ENCODE assay signal across 26 cellular contexts in genomic region chr20:50140339-50140859, GRCh38. TPM values are rescaled to one million over a fixed set of nuclear protein-coding genes. Genes with fewer than 3 reads are reported as not detected.
DNase-seq lines count a peak whose midpoint lies in the region; ATAC-seq, FAIRE-seq and TF ChIP-seq lines count a peak whose summit lies in the region.
"Had no signal": no experiment of that assay in that cellular context is flagged by ENCODE, and none has a peak within 500 bp of the region (broad histone marks: within the 10 kb centered on the region; RNA-seq: fewer than 3 reads in every experiment).

No MANE protein-coding gene starts in this region.

- H3K27me3 Mint-ChIP-seq in activated CD4-positive, alpha-beta T cell treated with anti-CD3 and anti-CD28 coated beads, Interleukin-2, amount 10 ng/mL, durations not matched to agents 7 days and 5 days = no peaks in the 10 kb centered on the region

- H3K9me1 ChIP-seq in endothelial cell of umbilical vein (replicated peaks; ENCODE audit: control insufficient read depth, extremely low read depth, insufficient read depth, low read length) = no peaks in the 10 kb centered on the region

- H3K36me3 ChIP-seq in RWPE2 (ENCODE audit: low read depth) (peaks cover 88% of the 10 kb centered on the region), endothelial cell of umbilical vein (ENCODE audit: control insufficient read depth in 2 of 2, extremely low read depth in 1 of 2, insufficient read depth in 2 of 2, low read length in 2 of 2) (peaks cover 27 to 28% of the 10 kb centered on the region in 2 experiments), gastrocnemius medialis (peaks cover 0 to 10% of the 10 kb centered on the region in 2 donors)

- H3K4me1 ChIP-seq in RWPE2 (ENCODE audit: insufficient read depth, poor library complexity, severe bottlenecking) (peaks cover 59% of the 10 kb centered on the region), endothelial cell of umbilical vein (ENCODE audit: control insufficient read depth, extremely low read depth, insufficient read depth, low read length) (peaks cover 50% of the 10 kb centered on the region), gastrocnemius medialis (peaks cover 21 to 54% of the 10 kb centered on the region in 2 donors)
- H3K4me1 ChIP-seq: BE2C had no signal

- peaks cover 88% of the 10 kb centered on the region for H3K79me2 ChIP-seq in endothelial cell of umbilical vein (ENCODE audit: control insufficient read depth, insufficient read depth, low read length)

- TF ChIP-seq CTCF in RWPE2 (IDR thresholded peaks at IDR 0.05; ENCODE audit: poor library complexity, severe bottlenecking) (no peak), endothelial cell of umbilical vein (IDR thresholded peaks at IDR 0.05; ENCODE audit: extremely low read depth in 1 of 2, insufficient read depth in 1 of 2, low read depth in 1 of 2, low read length in 2 of 2) (no peak), gastrocnemius medialis (IDR thresholded peaks at IDR 0.05 in 4 of 5, conservative IDR thresholded peaks at IDR 0.05 in 1 of 5) (no peak)

- POLR2A ChIA-PET in activated CD4-positive, alpha-beta T cell treated with anti-CD3 and anti-CD28 coated beads, Interleukin-2, amount 10 ng/mL, durations not matched to agents 7 days and 5 days (lab: Charles Lee) = no interaction called here
- POLR2A ChIA-PET in endothelial cell of umbilical vein (lab: Charles Lee) = no interaction called here

- no peaks in the 10 kb centered on the region for H3K27me3 ChIP-seq in RWPE2 (ENCODE audit: insufficient read depth, poor library complexity, severe bottlenecking)
- no peaks in the 10 kb centered on the region for H3K27me3 ChIP-seq in endothelial cell of umbilical vein (ENCODE audit: control insufficient read depth in 2 of 2, insufficient read depth in 2 of 2, low read length in 2 of 2)
- H3K27me3 ChIP-seq in gastrocnemius medialis = no peaks in the 10 kb centered on the region
- H3K27me3 ChIP-seq: ascending aorta, BE2C, left lung, SJSA1 had no signal

- H3K4me1 Mint-ChIP-seq in activated CD4-positive, alpha-beta T cell treated with anti-CD3 and anti-CD28 coated beads, Interleukin-2, amount 10 ng/mL, durations not matched to agents 7 days and 5 days = peaks cover 17% of the 10 kb centered on the region

- in situ Hi-C loops in gastrocnemius medialis (cut with MboI; ENCODE audit: low sequenced_read_pairs in 4 of 4) = no loop called here

- H3K27ac ChIP-seq in RWPE2 (ENCODE audit: poor library complexity, severe bottlenecking) = peak overlapping the region; percentile 91
- H3K27ac ChIP-seq in endothelial cell of umbilical vein (ENCODE audit: insufficient read depth, low read depth, low read length) = peak overlapping the region; percentile 82
- peak overlapping the region in 3 of 4 donors; percentile 89 to 96 (median 91) for H3K27ac ChIP-seq in gastrocnemius medialis
- H3K27ac ChIP-seq: ascending aorta, SJSA1 had no signal

- no peak overlapping the region for H3K4me3 ChIP-seq in RWPE2 (ENCODE audit: severe bottlenecking)
- no peak overlapping the region for H3K4me3 ChIP-seq in endothelial cell of umbilical vein (replicated peaks in 1 of 3; ENCODE audit: insufficient read depth in 1 of 3, low read depth in 1 of 3, low read length in 3 of 3)
- no peak overlapping the region for H3K4me3 ChIP-seq in gastrocnemius medialis
- H3K4me3 ChIP-seq: ascending aorta, left lung, mucosa of descending colon, SJSA1 had no signal

- FAIRE-seq in endothelial cell of umbilical vein (lab: Jason Lieb, UNC) = peak; percentile 12
- FAIRE-seq: colon, frontal cortex, G401.6 had no signal

- no peak overlapping the region for H3K4me2 ChIP-seq in endothelial cell of umbilical vein (ENCODE audit: insufficient read depth, low read length)

- H3K9ac ChIP-seq in endothelial cell of umbilical vein (replicated peaks; ENCODE audit: extremely low read depth, insufficient read depth, low read length) = no peak overlapping the region

- CTCF ChIA-PET in activated CD4-positive, alpha-beta T cell treated with anti-CD3 and anti-CD28 coated beads, Interleukin-2, amount 10 ng/mL, durations not matched to agents 7 days and 5 days (lab: Charles Lee) = interaction anchor here (1.3 to 1.5 kb wide), 2 partner anchors 18 to 20 kb away, joined by 4 to 5 read pairs; no protein-coding TSS in a partner anchor
- CTCF ChIA-PET in endothelial cell of umbilical vein (lab: Charles Lee) = interaction anchor here (4.2 kb wide), 1 partner anchor 19 kb away, joined by 30 read pairs; no protein-coding TSS in a partner anchor

- H2AFZ ChIP-seq in endothelial cell of umbilical vein (ENCODE audit: low read depth, low read length) = no peak overlapping the region

- no peaks in the 10 kb centered on the region for H4K20me1 ChIP-seq in endothelial cell of umbilical vein (replicated peaks; ENCODE audit: control insufficient read depth, extremely low read depth, insufficient read depth, low read length)

- H3K9me3 Mint-ChIP-seq in activated CD4-positive, alpha-beta T cell treated with anti-CD3 and anti-CD28 coated beads, Interleukin-2, amount 10 ng/mL, durations not matched to agents 7 days and 5 days = no peaks in the 10 kb centered on the region

- TF ChIP-seq POLR2A in endothelial cell of umbilical vein (IDR thresholded peaks at IDR 0.05; ENCODE audit: low read depth, low read length) (no peak), gastrocnemius medialis (IDR thresholded peaks at IDR 0.05) (no peak)

- ATAC-seq in RWPE2 (ENCODE audit: low read depth) = no peak
- no peak for ATAC-seq in gastrocnemius medialis
- ATAC-seq: activated CD4-positive, CD25-positive, alpha-beta regulatory T cell treated with anti-CD3 and anti-CD28 coated beads, Interleukin-2, amount 50 U/mL, for 24 hours; left lung; mucosa of descending colon had no signal

- intact Hi-C loops in endothelial cell of umbilical vein (cut with micrococcal nuclease) (no loop called here), gastrocnemius medialis (cut with DNase I; ENCODE audit: low total_unique reads) (no loop called here)

- H3K4me3 Mint-ChIP-seq in activated CD4-positive, alpha-beta T cell treated with anti-CD3 and anti-CD28 coated beads, Interleukin-2, amount 10 ng/mL, durations not matched to agents 7 days and 5 days = no peak overlapping the region

- H3K27ac Mint-ChIP-seq in activated CD4-positive, alpha-beta T cell treated with anti-CD3 and anti-CD28 coated beads, Interleukin-2, amount 10 ng/mL, durations not matched to agents 7 days and 5 days = peak overlapping the region; percentile 22

- no peaks in the 10 kb centered on the region for H3K9me3 ChIP-seq in RWPE2 (ENCODE audit: severe bottlenecking)
- H3K9me3 ChIP-seq in endothelial cell of umbilical vein (replicated peaks; ENCODE audit: control insufficient read depth, insufficient read depth, low read length) = no peaks in the 10 kb centered on the region
- no peaks in the 10 kb centered on the region for H3K9me3 ChIP-seq in gastrocnemius medialis
- H3K9me3 ChIP-seq: ascending aorta, BE2C, left lung, mucosa of descending colon, SJSA1 had no signal

- peaks cover 23% of the 10 kb centered on the region for H3K36me3 Mint-ChIP-seq in activated CD4-positive, alpha-beta T cell treated with anti-CD3 and anti-CD28 coated beads, Interleukin-2, amount 10 ng/mL, durations not matched to agents 7 days and 5 days (ENCODE audit: low read depth)

- dilution Hi-C loops in endothelial cell of umbilical vein (cut with MboI; ENCODE audit: extremely low pct_ligation_motif_present, low sequenced_read_pairs) = no loop called here

- BruUV-seq in endothelial cell of umbilical vein (replicated peaks; lab: Mats Ljungman, UMichigan) = no TSS peak

- no peak for DNase-seq in activated CD4-positive, alpha-beta T cell treated with anti-CD3 and anti-CD28 coated beads, Interleukin-2, amount 10 ng/mL, durations not matched to agents 7 days and 5 days
- DNase-seq in activated CD4-positive, alpha-beta T cell treated with anti-CD3 and anti-CD28 coated beads for 48 hours = no peak
- DNase-seq in RWPE2 (ENCODE audit: low spot score) (no peak), endothelial cell of umbilical vein (ENCODE audit: low read depth, low spot score) (no peak), gastrocnemius medialis (no peak), NCI-H526 treated with DMSO at 0.1 percent for 48 hours (lab: John Stamatoyannopoulos, UW) (no peak), NCI-H2227 treated with DMSO at 0.1 percent for 48 hours (lab: John Stamatoyannopoulos, UW) (no peak), COLO668 (lab: John Stamatoyannopoulos, UW; ENCODE audit: unreplicated experiment) (no peak)
- DNase-seq: 8988T; activated effector memory CD4-positive, alpha-beta T cell treated with anti-CD3 and anti-CD28 coated beads, Interleukin-2, amount 50 U/mL, for 16 hours; BE2C; Karpas-422; left lung; mucosa of descending colon; NCI-H1092 treated with DMSO at 0.1 percent for 48 hours; NCI-H2081 treated with DMSO at 0.1 percent for 48 hours; NCI-H69; occipital lobe; stimulated activated CD4-positive, alpha-beta T cell treated with anti-CD3 and anti-CD28 coated beads, Interleukin-2, amount 100 ng/mL, for 48 hours; T-helper 9 cell had no signal

RNA-seq across cellular contexts. Expression of gene PEDS1, which starts 13.1 kb away (rescaled TPM):
- 10 to 100 TPM; 27.9 to 31.3 TPM for total RNA-seq in activated CD4-positive, alpha-beta T cell treated with anti-CD3 and anti-CD28 coated beads, Interleukin-2, amount 10 ng/mL, durations not matched to agents 7 days and 5 days
- 62.7 and 71.9 TPM in 2 replicates for total RNA-seq in endothelial cell of umbilical vein
- polyA plus RNA-seq in endothelial cell of umbilical vein = 131 and 182 TPM in 2 replicates
- polyA plus RNA-seq in endothelial cell of umbilical vein (2011; cell fraction: cytosol; rRNA removed) = 77.9 and 89.4 TPM in 2 replicates
- 40.6 and 46.8 TPM in 2 replicates for polyA plus RNA-seq in endothelial cell of umbilical vein (2011; cell fraction: nucleus; rRNA removed)
- polyA plus RNA-seq in endothelial cell of umbilical vein (2012) = 72.8 and 86.0 TPM in 2 replicates
- polyA minus RNA-seq in endothelial cell of umbilical vein = 125 and 128 TPM in 2 replicates
- 47.9 TPM for polyA minus RNA-seq in endothelial cell of umbilical vein (2011; cell fraction: cytosol; rRNA and poly(A)+ RNA removed)
- polyA minus RNA-seq in endothelial cell of umbilical vein (2011; cell fraction: nucleus; rRNA and poly(A)+ RNA removed) = 16.3 and 20.4 TPM in 2 replicates
- 10 to 100 TPM; 33.2 to 77.9 (median 38.2) TPM for total RNA-seq in gastrocnemius medialis

RNA-seq across cellular contexts. Expression of gene UBE2V1, which starts 27.4 kb away (rescaled TPM):
- 100 to 1,000 TPM; 111 to 144 TPM for total RNA-seq in activated CD4-positive, alpha-beta T cell treated with anti-CD3 and anti-CD28 coated beads, Interleukin-2, amount 10 ng/mL, durations not matched to agents 7 days and 5 days
- 147 and 156 TPM in 2 replicates for total RNA-seq in endothelial cell of umbilical vein
- polyA plus RNA-seq in endothelial cell of umbilical vein = 111 and 145 TPM in 2 replicates
- 127 and 148 TPM in 2 replicates for polyA plus RNA-seq in endothelial cell of umbilical vein (2011; cell fraction: cytosol; rRNA removed)
- 132 and 179 TPM in 2 replicates for polyA plus RNA-seq in endothelial cell of umbilical vein (2011; cell fraction: nucleus; rRNA removed)
- polyA plus RNA-seq in endothelial cell of umbilical vein (2012) = 159 and 193 TPM in 2 replicates
- polyA minus RNA-seq in endothelial cell of umbilical vein = 135 and 140 TPM in 2 replicates
- 15.1 TPM for polyA minus RNA-seq in endothelial cell of umbilical vein (2011; cell fraction: cytosol; rRNA and poly(A)+ RNA removed)
- 136 and 191 TPM in 2 replicates for polyA minus RNA-seq in endothelial cell of umbilical vein (2011; cell fraction: nucleus; rRNA and poly(A)+ RNA removed)
- 10 to 100 TPM; 37.6 to 58.5 (median 46.9) TPM for total RNA-seq in gastrocnemius medialis

RNA-seq across cellular contexts. Expression of gene CEBPB, which starts 50.2 kb away (rescaled TPM):
- total RNA-seq in activated CD4-positive, alpha-beta T cell treated with anti-CD3 and anti-CD28 coated beads, Interleukin-2, amount 10 ng/mL, durations not matched to agents 7 days and 5 days = 10 to 100 TPM; 17.9 to 24.1 TPM
- total RNA-seq in endothelial cell of umbilical vein = 8.9 and 11.4 TPM in 2 replicates
- 3.7 and 4.6 TPM in 2 replicates for polyA plus RNA-seq in endothelial cell of umbilical vein
- polyA plus RNA-seq in endothelial cell of umbilical vein (2011; cell fraction: cytosol; rRNA removed) = 1.7 and 2.7 TPM in 2 replicates
- polyA plus RNA-seq in endothelial cell of umbilical vein (2011; cell fraction: nucleus; rRNA removed) = 1.9 and 2.2 TPM in 2 replicates
- 3.7 and 6.3 TPM in 2 replicates for polyA plus RNA-seq in endothelial cell of umbilical vein (2012)
- 1.6 TPM in 2 replicates for polyA minus RNA-seq in endothelial cell of umbilical vein
- 88.3 TPM for polyA minus RNA-seq in endothelial cell of umbilical vein (2011; cell fraction: cytosol; rRNA and poly(A)+ RNA removed)
- polyA minus RNA-seq in endothelial cell of umbilical vein (2011; cell fraction: nucleus; rRNA and poly(A)+ RNA removed) = 1.2 and 6.4 TPM in 2 replicates
- total RNA-seq in gastrocnemius medialis = 100 to 1,000 TPM; 219 to 434 (median 321) TPM

Comparison
In these comparisons a context has a peak if more than half of its experiments do, and no peak if none do; other contexts are left out.
1. RNA of gene CEBPB, which starts 50.2 kb away (total RNA-seq): 219 to 434 TPM in gastrocnemius medialis; 17.9 to 24.1 TPM in activated CD4-positive, alpha-beta T cell treated with anti-CD3 and anti-CD28 coated beads, Interleukin-2, amount 10 ng/mL, durations not matched to agents 7 days and 5 days and 8.9 to 11.4 TPM in endothelial cell of umbilical vein; every median in the first group is over 4 times any median in the second.
2. Peak in every context shown above with its lines, with median percentiles within 50 percentile points of each other: H3K27ac ChIP-seq.